ENCODE assay signal across 23 cellular contexts in genomic region chr1:247286134-247286670, GRCh38. TPM values are rescaled to one million over a fixed set of nuclear protein-coding genes. Genes with fewer than 3 reads are reported as not detected.
"Had no signal": no experiment of that assay in that cellular context is flagged by ENCODE, and none has a peak within 500 bp of the region (broad histone marks: within the 10 kb centered on the region; RNA-seq: fewer than 3 reads in every experiment).

No MANE protein-coding gene starts in this region.

- DNase-seq: dermis blood vessel endothelial cell; effector CD4-positive, alpha-beta T cell; gastrocnemius medialis; heart right ventricle; hypothalamus; kidney glomerular epithelial cell; mammary epithelial cell; mucosa of descending colon; naive thymus-derived CD8-positive, alpha-beta T cell; ovary; right lobe of liver; stimulated activated CD4-positive, alpha-beta T cell treated with anti-CD3 and anti-CD28 coated beads, Interleukin-4, amount 100 ng/mL, for 1 hour; stimulated activated CD8-positive, alpha-beta memory T cell treated with anti-CD3 and anti-CD28 coated beads, Interleukin-4, amount 100 ng/mL, for 48 hours; stimulated activated naive CD8-positive, alpha-beta T cell treated with anti-CD3 and anti-CD28 coated beads, Interleukin-15, Interleukin-2, amounts not matched to agents 100 U/mL and 50 U/mL, for 24 hours; tibial artery; upper lobe of right lung had no signal

- H3K4me1 Mint-ChIP-seq: stimulated activated effector memory CD8-positive, alpha-beta T cell treated with anti-CD3 and anti-CD28 coated beads, Interleukin-12 subunit alpha, Interleukin-12 subunit beta, amount 100 ng/mL, for 72 hours had no signal

- H3K27ac ChIP-seq: gastrocnemius medialis, heart right ventricle, ovary, right lobe of liver, suprapubic skin, tibial artery, upper lobe of right lung had no signal

- H3K27ac Mint-ChIP-seq: naive thymus-derived CD8-positive, alpha-beta T cell; progenitor cell of endocrine pancreas; stimulated activated effector memory CD8-positive, alpha-beta T cell treated with anti-CD3 and anti-CD28 coated beads, Interleukin-12 subunit alpha, Interleukin-12 subunit beta, amount 100 ng/mL, for 72 hours had no signal

- H3K4me1 ChIP-seq: gastrocnemius medialis, heart right ventricle, right lobe of liver, suprapubic skin, tibial artery, upper lobe of right lung had no signal

- H3K36me3 Mint-ChIP-seq: stimulated activated effector memory CD8-positive, alpha-beta T cell treated with anti-CD3 and anti-CD28 coated beads, Interleukin-12 subunit alpha, Interleukin-12 subunit beta, amount 100 ng/mL, for 72 hours had no signal

- ATAC-seq: esophagus mucosa; gastrocnemius medialis; heart right ventricle; mucosa of descending colon; naive thymus-derived CD8-positive, alpha-beta T cell; right lobe of liver; stimulated activated effector memory CD8-positive, alpha-beta T cell treated with anti-CD3 and anti-CD28 coated beads, Interleukin-12 subunit alpha, Interleukin-12 subunit beta, amount 100 ng/mL, for 72 hours; stimulated activated naive CD8-positive, alpha-beta T cell treated with anti-CD3 and anti-CD28 coated beads, Interleukin-15, Interleukin-2, amounts not matched to agents 100 U/mL and 50 U/mL, for 24 hours; upper lobe of right lung had no signal

- H3K4me3 Mint-ChIP-seq: naive thymus-derived CD8-positive, alpha-beta T cell; stimulated activated effector memory CD8-positive, alpha-beta T cell treated with anti-CD3 and anti-CD28 coated beads, Interleukin-12 subunit alpha, Interleukin-12 subunit beta, amount 100 ng/mL, for 72 hours had no signal

- H3K4me3 ChIP-seq: gastrocnemius medialis, heart right ventricle, mucosa of descending colon, ovary, right lobe of liver, suprapubic skin, tibial artery, upper lobe of right lung had no signal

- H3K36me3 ChIP-seq: gastrocnemius medialis, heart right ventricle, ovary, right lobe of liver, suprapubic skin, tibial artery, upper lobe of right lung had no signal

- H3K9me3 ChIP-seq: gastrocnemius medialis, mucosa of descending colon, ovary, right lobe of liver, suprapubic skin, upper lobe of right lung had no signal

- H3K27me3 ChIP-seq: gastrocnemius medialis, ovary, right lobe of liver, suprapubic skin, tibial artery, upper lobe of right lung had no signal

- H3K27me3 Mint-ChIP-seq: naive thymus-derived CD8-positive, alpha-beta T cell; progenitor cell of endocrine pancreas had no signal

RNA-seq across cellular contexts. Expression of gene VN1R5, which starts 30.3 kb away (rescaled TPM):
- total RNA-seq: dermis blood vessel endothelial cell; esophagus mucosa; fibroblast of villous mesenchyme; gastrocnemius medialis; heart right ventricle; liver; mammary epithelial cell; mucosa of descending colon; naive thymus-derived CD8-positive, alpha-beta T cell; ovary; progenitor cell of endocrine pancreas; right lobe of liver; suprapubic skin; upper lobe of right lung had no signal
- polyA plus RNA-seq: heart right ventricle; liver; mammary epithelial cell; naive thymus-derived CD8-positive, alpha-beta T cell; neural cell; ovary had no signal
